Comparison of ENCODE assay signal across 1 cellular context in genomic region chr5:77812926-77813589, GRCh38.
TF ChIP-seq lines count a peak whose summit lies in the region.

No MANE protein-coding gene starts in this region.

TF ChIP-seq in HepG2, 621 proteins besides CTCF, POLR2A, EP300 and RAD21 (continued from another document and continues in another):
- TF ChIP-seq TFDP2 (CRISPR knock-in tag; IDR thresholded peaks at IDR 0.05) (0 out of 2 replicates have a peak, but pooled peaks have one; percentile 25), MTF2 (CRISPR knock-in tag; IDR thresholded peaks at IDR 0.05; ENCODE audit: borderline replicate concordance) (no peak), ZNF614 (CRISPR knock-in tag; IDR thresholded peaks at IDR 0.05; ENCODE audit: borderline replicate concordance) (peak; percentile 73; the same call in 1 of the 2 replicates), ZNF160 (CRISPR knock-in tag; IDR thresholded peaks at IDR 0.05) (0 out of 2 replicates have a peak, but pooled peaks have one; percentile 50), ZNF564 (CRISPR knock-in tag; IDR thresholded peaks at IDR 0.05) (no peak), SUZ12 (IDR thresholded peaks at IDR 0.05; ENCODE audit: low read depth, low read length) (no peak), ZNF124 (CRISPR knock-in tag; IDR thresholded peaks at IDR 0.05) (peak; percentile 66; the same call in 1 of the 2 replicates), ZNF20 (CRISPR knock-in tag; IDR thresholded peaks at IDR 0.05) (no peak), THAP9 (CRISPR knock-in tag; IDR thresholded peaks at IDR 0.05; ENCODE audit: borderline replicate concordance) (peak; percentile 32; the same call in 1 of the 2 replicates), ZIK1 (CRISPR knock-in tag; IDR thresholded peaks at IDR 0.05; ENCODE audit: borderline replicate concordance, low read depth) (no peak), ZNF567 (CRISPR knock-in tag; IDR thresholded peaks at IDR 0.05; ENCODE audit: borderline replicate concordance) (no peak), PHF5A (CRISPR knock-in tag; IDR thresholded peaks at IDR 0.05; ENCODE audit: low read depth, unreplicated experiment) (no peak), CC2D1A (CRISPR knock-in tag; IDR thresholded peaks at IDR 0.05) (no peak), ATF5 (CRISPR knock-in tag; IDR thresholded peaks at IDR 0.05; ENCODE audit: low read depth) (no peak), ZNF841 (CRISPR knock-in tag; IDR thresholded peaks at IDR 0.05; ENCODE audit: borderline replicate concordance) (no peak), MYNN (CRISPR knock-in tag; IDR thresholded peaks at IDR 0.05; ENCODE audit: low read depth) (no peak), ZFP36L1 (CRISPR knock-in tag; IDR thresholded peaks at IDR 0.05) (0 out of 2 replicates have a peak, but pooled peaks have one; percentile 36), KLF12 (CRISPR knock-in tag; IDR thresholded peaks at IDR 0.05; ENCODE audit: borderline replicate concordance) (no peak), TCF7 (IDR thresholded peaks at IDR 0.05; ENCODE audit: low read depth) (peak; percentile 53; the same call in 1 of the 2 replicates), ZNF615 (CRISPR knock-in tag; IDR thresholded peaks at IDR 0.05; ENCODE audit: borderline replicate concordance) (no peak), ZNF138 (CRISPR knock-in tag; IDR thresholded peaks at IDR 0.05; ENCODE audit: low read depth) (no peak), ZBTB10 (CRISPR knock-in tag; IDR thresholded peaks at IDR 0.05; ENCODE audit: borderline replicate concordance) (no peak; the same call in 1 of the 2 replicates), ZNF776 (CRISPR knock-in tag; IDR thresholded peaks at IDR 0.05) (no peak), SSRP1 (CRISPR knock-in tag; IDR thresholded peaks at IDR 0.05) (no peak), MEF2D (CRISPR knock-in tag; IDR thresholded peaks at IDR 0.05) (peak; percentile 89), ZNF792 (CRISPR knock-in tag; IDR thresholded peaks at IDR 0.05) (peak; percentile 51; the same call in 1 of the 2 replicates), NFKBIZ (CRISPR knock-in tag; IDR thresholded peaks at IDR 0.05) (no peak), POLR2AphosphoS5 (IDR thresholded peaks at IDR 0.05; ENCODE audit: low read depth, low read length) (0 out of 2 replicates have a peak, but pooled peaks have one; percentile 19), DMTF1 (CRISPR knock-in tag; IDR thresholded peaks at IDR 0.05) (no peak), NCOA2 (CRISPR knock-in tag; IDR thresholded peaks at IDR 0.05) (peak; percentile 89), SNAI1 (CRISPR knock-in tag; IDR thresholded peaks at IDR 0.05; ENCODE audit: borderline replicate concordance) (no peak), ZNF296 (CRISPR knock-in tag; conservative IDR thresholded peaks at IDR 0.05) (peak; percentile 86), KLF9 (CRISPR knock-in tag; IDR thresholded peaks at IDR 0.05; ENCODE audit: low read depth) (no peak), MBD4 (IDR thresholded peaks at IDR 0.05; ENCODE audit: borderline replicate concordance, low read length) (no peak), ATF7-NPFF (CRISPR knock-in tag; IDR thresholded peaks at IDR 0.05; ENCODE audit: low read depth) (no peak), ZNF275 (CRISPR knock-in tag; IDR thresholded peaks at IDR 0.05; ENCODE audit: borderline replicate concordance) (no peak), FOSL1 (CRISPR knock-in tag; IDR thresholded peaks at IDR 0.05; ENCODE audit: borderline replicate concordance) (no peak), PCBP1 (IDR thresholded peaks at IDR 0.05; ENCODE audit: borderline replicate concordance, low read depth, low read length) (no peak), PRDM10 (CRISPR knock-in tag; IDR thresholded peaks at IDR 0.05; ENCODE audit: low read depth) (peak; percentile 36; the same call in 1 of the 2 replicates), MEIS1 (CRISPR knock-in tag; IDR thresholded peaks at IDR 0.05; ENCODE audit: borderline replicate concordance) (no peak), ZNF766 (CRISPR knock-in tag; IDR thresholded peaks at IDR 0.05; ENCODE audit: borderline replicate concordance) (no peak), TRIM24 (CRISPR knock-in tag; IDR thresholded peaks at IDR 0.05) (peak; percentile 91), PRDM15 (CRISPR knock-in tag; IDR thresholded peaks at IDR 0.05) (no peak), TCF7L2 (IDR thresholded peaks at IDR 0.05; ENCODE audit: low read depth, low read length) (no peak), CBX2 (IDR thresholded peaks at IDR 0.05; ENCODE audit: low read depth, low read length) (no peak), CBX2 (CRISPR knock-in tag; IDR thresholded peaks at IDR 0.05; ENCODE audit: low read depth) (no peak), NFYB (CRISPR knock-in tag; IDR thresholded peaks at IDR 0.05) (peak; percentile 60), NFIB (CRISPR knock-in tag; IDR thresholded peaks at IDR 0.05; ENCODE audit: borderline replicate concordance) (no peak)
